In the genomic region with DNA sequence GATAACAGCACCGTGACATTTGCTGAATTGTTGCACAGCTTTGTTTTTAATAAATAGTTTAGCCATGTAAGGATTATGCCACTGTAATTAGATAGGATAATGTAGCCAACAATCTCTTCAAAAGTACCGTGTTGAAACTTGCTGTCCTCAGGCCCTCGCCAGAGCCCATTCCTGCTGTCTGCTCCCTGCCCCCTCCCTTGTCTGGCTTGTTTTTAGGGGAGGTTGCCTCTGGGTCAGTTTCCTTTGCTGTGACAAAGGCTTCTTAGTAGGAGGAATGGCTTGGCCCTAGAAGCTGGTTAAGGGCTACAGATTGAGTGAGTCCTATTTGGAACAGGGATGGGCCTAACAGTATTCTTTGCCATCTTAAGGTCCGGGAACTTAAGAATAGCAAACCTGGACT, we compare ENCODE assay signal across 1 cellular context.
TF ChIP-seq lines count a peak whose summit lies in the region.

No MANE protein-coding gene starts in this region.

TF ChIP-seq in GM23338, 12 proteins besides CTCF, POLR2A, EP300 and RAD21 (continued from another document):
- TF ChIP-seq, protein P1, sequence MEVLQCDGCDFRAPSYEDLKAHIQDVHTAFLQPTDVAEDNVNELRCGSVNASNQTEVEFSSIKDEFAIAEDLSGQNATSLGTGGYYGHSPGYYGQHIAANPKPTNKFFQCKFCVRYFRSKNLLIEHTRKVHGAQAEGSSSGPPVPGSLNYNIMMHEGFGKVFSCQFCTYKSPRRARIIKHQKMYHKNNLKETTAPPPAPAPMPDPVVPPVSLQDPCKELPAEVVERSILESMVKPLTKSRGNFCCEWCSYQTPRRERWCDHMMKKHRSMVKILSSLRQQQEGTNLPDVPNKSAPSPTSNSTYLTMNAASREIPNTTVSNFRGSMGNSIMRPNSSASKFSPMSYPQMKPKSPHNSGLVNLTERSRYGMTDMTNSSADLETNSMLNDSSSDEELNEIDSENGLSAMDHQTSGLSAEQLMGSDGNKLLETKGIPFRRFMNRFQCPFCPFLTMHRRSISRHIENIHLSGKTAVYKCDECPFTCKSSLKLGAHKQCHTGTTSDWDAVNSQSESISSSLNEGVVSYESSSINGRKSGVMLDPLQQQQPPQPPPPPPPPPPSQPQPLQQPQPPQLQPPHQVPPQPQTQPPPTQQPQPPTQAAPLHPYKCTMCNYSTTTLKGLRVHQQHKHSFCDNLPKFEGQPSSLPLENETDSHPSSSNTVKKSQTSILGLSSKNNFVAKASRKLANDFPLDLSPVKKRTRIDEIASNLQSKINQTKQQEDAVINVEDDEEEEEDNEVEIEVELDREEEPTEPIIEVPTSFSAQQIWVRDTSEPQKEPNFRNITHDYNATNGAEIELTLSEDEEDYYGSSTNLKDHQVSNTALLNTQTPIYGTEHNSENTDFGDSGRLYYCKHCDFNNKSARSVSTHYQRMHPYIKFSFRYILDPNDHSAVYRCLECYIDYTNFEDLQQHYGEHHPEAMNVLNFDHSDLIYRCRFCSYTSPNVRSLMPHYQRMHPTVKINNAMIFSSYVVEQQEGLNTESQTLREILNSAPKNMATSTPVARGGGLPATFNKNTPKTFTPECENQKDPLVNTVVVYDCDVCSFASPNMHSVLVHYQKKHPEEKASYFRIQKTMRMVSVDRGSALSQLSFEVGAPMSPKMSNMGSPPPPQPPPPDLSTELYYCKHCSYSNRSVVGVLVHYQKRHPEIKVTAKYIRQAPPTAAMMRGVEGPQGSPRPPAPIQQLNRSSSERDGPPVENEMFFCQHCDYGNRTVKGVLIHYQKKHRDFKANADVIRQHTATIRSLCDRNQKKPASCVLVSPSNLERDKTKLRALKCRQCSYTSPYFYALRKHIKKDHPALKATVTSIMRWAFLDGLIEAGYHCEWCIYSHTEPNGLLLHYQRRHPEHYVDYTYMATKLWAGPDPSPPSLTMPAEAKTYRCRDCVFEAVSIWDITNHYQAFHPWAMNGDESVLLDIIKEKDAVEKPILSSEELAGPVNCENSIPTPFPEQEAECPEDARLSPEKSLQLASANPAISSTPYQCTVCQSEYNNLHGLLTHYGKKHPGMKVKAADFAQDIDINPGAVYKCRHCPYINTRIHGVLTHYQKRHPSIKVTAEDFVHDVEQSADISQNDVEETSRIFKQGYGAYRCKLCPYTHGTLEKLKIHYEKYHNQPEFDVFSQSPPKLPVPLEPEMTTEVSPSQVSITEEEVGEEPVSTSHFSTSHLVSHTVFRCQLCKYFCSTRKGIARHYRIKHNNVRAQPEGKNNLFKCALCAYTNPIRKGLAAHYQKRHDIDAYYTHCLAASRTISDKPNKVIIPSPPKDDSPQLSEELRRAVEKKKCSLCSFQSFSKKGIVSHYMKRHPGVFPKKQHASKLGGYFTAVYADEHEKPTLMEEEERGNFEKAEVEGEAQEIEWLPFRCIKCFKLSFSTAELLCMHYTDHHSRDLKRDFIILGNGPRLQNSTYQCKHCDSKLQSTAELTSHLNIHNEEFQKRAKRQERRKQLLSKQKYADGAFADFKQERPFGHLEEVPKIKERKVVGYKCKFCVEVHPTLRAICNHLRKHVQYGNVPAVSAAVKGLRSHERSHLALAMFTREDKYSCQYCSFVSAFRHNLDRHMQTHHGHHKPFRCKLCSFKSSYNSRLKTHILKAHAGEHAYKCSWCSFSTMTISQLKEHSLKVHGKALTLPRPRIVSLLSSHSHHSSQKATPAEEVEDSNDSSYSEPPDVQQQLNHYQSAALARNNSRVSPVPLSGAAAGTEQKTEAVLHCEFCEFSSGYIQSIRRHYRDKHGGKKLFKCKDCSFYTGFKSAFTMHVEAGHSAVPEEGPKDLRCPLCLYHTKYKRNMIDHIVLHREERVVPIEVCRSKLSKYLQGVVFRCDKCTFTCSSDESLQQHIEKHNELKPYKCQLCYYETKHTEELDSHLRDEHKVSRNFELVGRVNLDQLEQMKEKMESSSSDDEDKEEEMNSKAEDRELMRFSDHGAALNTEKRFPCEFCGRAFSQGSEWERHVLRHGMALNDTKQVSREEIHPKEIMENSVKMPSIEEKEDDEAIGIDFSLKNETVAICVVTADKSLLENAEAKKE (CRISPR knock-in tag; IDR thresholded peaks at IDR 0.05): no peak
- TF ChIP-seq EZH2 (IDR thresholded peaks at IDR 0.05; ENCODE audit: low read depth, unreplicated experiment) (no peak), STAT1 (IDR thresholded peaks at IDR 0.05; ENCODE audit: unreplicated experiment) (no peak), JUNB (IDR thresholded peaks at IDR 0.05; ENCODE audit: unreplicated experiment) (no peak), ZNF331 (CRISPR knock-in tag; IDR thresholded peaks at IDR 0.05; ENCODE audit: low read depth) (no peak)
